ENCODE assay signal across 28 cellular contexts in genomic region chr12:81727387-81727786, GRCh38. TPM values are rescaled to one million over a fixed set of nuclear protein-coding genes. Genes with fewer than 3 reads are reported as not detected.
"Had no signal": no experiment of that assay in that cellular context is flagged by ENCODE, and none has a peak within 500 bp of the region (broad histone marks: within the 10 kb centered on the region; RNA-seq: fewer than 3 reads in every experiment).

No MANE protein-coding gene starts in this region.

- H3K27ac ChIP-seq: coronary artery, dorsolateral prefrontal cortex, esophagus muscularis mucosa, foreskin keratinocyte, gastroesophageal sphincter, heart right ventricle, left ventricle myocardium inferior, lower lobe of right lung had no signal

- ATAC-seq: foreskin keratinocyte; gastroesophageal sphincter; heart right ventricle; left colon; left lobe of liver; lower lobe of right lung; mucosa of descending colon; naive thymus-derived CD8-positive, alpha-beta T cell had no signal

- H3K36me3 Mint-ChIP-seq: immature natural killer cell; mesothelial cell of epicardium; naive B cell; naive thymus-derived CD8-positive, alpha-beta T cell had no signal

- DNase-seq: dermis blood vessel endothelial cell; dorsolateral prefrontal cortex; effector CD4-positive, alpha-beta T cell; effector memory CD4-positive, alpha-beta T cell; foreskin keratinocyte; heart right ventricle; hippocampal formation; immature natural killer cell; islet precursor cell; kidney; kidney glomerular epithelial cell; left colon; left ventricle myocardium inferior; lower lobe of right lung; mesenchymal stem cell; mucosa of descending colon; naive B cell; naive thymus-derived CD8-positive, alpha-beta T cell had no signal

- H3K36me3 ChIP-seq: esophagus muscularis mucosa, gastroesophageal sphincter, heart right ventricle, left ventricle myocardium inferior, lower lobe of right lung had no signal

- H3K27ac Mint-ChIP-seq: immature natural killer cell; mesothelial cell of epicardium; naive B cell; naive thymus-derived CD8-positive, alpha-beta T cell had no signal

- FAIRE-seq: colon, endothelial cell of umbilical vein, frontal cortex, kidney had no signal

- H3K4me1 Mint-ChIP-seq: immature natural killer cell; naive B cell; naive thymus-derived CD8-positive, alpha-beta T cell had no signal

- H3K4me3 Mint-ChIP-seq: immature natural killer cell; mesothelial cell of epicardium; naive B cell; naive thymus-derived CD8-positive, alpha-beta T cell had no signal

- H3K9me3 ChIP-seq: esophagus muscularis mucosa, gastroesophageal sphincter, heart right ventricle, left ventricle myocardium inferior, lower lobe of right lung, mucosa of descending colon had no signal

- H3K4me1 ChIP-seq: esophagus muscularis mucosa, foreskin keratinocyte, gastroesophageal sphincter, lower lobe of right lung had no signal

- H3K9me3 Mint-ChIP-seq: mesothelial cell of epicardium; naive thymus-derived CD8-positive, alpha-beta T cell had no signal

- H3K4me3 ChIP-seq: coronary artery, dorsolateral prefrontal cortex, esophagus muscularis mucosa, gastroesophageal sphincter, heart right ventricle, left ventricle myocardium inferior, lower lobe of right lung, mucosa of descending colon had no signal

- H3K27me3 Mint-ChIP-seq: naive B cell had no signal

- H3K27me3 ChIP-seq: dorsolateral prefrontal cortex, esophagus muscularis mucosa, foreskin keratinocyte, gastroesophageal sphincter, heart right ventricle had no signal

RNA-seq across cellular contexts. Expression of gene PPFIA2, which starts 31.8 kb away (rescaled TPM):
- total RNA-seq: dermis blood vessel endothelial cell; endothelial cell of umbilical vein; foreskin keratinocyte; left lobe of liver; lung microvascular endothelial cell; myocyte; naive thymus-derived CD8-positive, alpha-beta T cell had no signal
- polyA plus RNA-seq: endothelial cell of umbilical vein; foreskin keratinocyte; immature natural killer cell; naive thymus-derived CD8-positive, alpha-beta T cell had no signal
